In genomic region chr15:91032919-91033803, GRCh38 we compare ENCODE assay signal across 8 cellular contexts. TPM values are rescaled to one million over a fixed set of nuclear protein-coding genes. Genes with fewer than 3 reads are reported as not detected.
DNase-seq lines count a peak whose midpoint lies in the region; ATAC-seq and TF ChIP-seq lines count a peak whose summit lies in the region.

No MANE protein-coding gene starts in this region.

- TF ChIP-seq RAD21 in SK-N-SH (IDR thresholded peaks at IDR 0.05; ENCODE audit: low read length) = peak; percentile 37

- no peaks in the 10 kb centered on the region for H3K79me2 ChIP-seq in SK-N-SH (ENCODE audit: insufficient read depth)

- H3K4me3 ChIP-seq in SK-N-SH (ENCODE audit: low read depth in 2 of 2, low read length in 1 of 2) (no peak overlapping the region), adrenal gland (no peak overlapping the region)

- TF ChIP-seq POLR2A in adrenal gland (IDR thresholded peaks at IDR 0.05) = no peak

- TF ChIP-seq CTCF in SK-N-SH (IDR thresholded peaks at IDR 0.05) = peak; percentile 51
- peak; percentile 56 to 63 (median 60) for TF ChIP-seq CTCF in adrenal gland (IDR thresholded peaks at IDR 0.05)

- H3K27me3 ChIP-seq in SK-N-SH (ENCODE audit: insufficient read depth) (0 out of 2 replicates have a peak, but pooled peaks cover 7% of the 10 kb centered on the region), adrenal gland (no peaks in the 10 kb centered on the region)

- POLR2A ChIA-PET in SK-N-SH (lab: Yijun Ruan, JAX) = interaction anchor here (0.9 kb wide), 1 partner anchor 77 kb away, joined by 3 read pairs; no protein-coding TSS in a partner anchor

- no peaks in the 10 kb centered on the region for H3F3A ChIP-seq in SK-N-SH (replicated peaks; ENCODE audit: insufficient read depth)

- WGBS in SK-N-SH (ENCODE audit: low lambda C conversion rate) = 62% methylated on average over 7 of the region's 12 CpGs
- 37 to 63% (median 43%) methylated on average over 4 to 12 of the region's 12 CpGs for WGBS in adrenal gland, 4 donors

- no peak overlapping the region for H2AFZ ChIP-seq in SK-N-SH (ENCODE audit: low read depth)

- H3K4me2 ChIP-seq in SK-N-SH = no peak overlapping the region

- H3K4me1 ChIP-seq in SK-N-SH (ENCODE audit: control insufficient read depth in 1 of 2, insufficient read depth in 2 of 2, low read depth in 1 of 2, low read length in 1 of 2) (no peaks in the 10 kb centered on the region; a peak in 1 of 4 replicates), adrenal gland (replicated peaks in 1 of 2) (no peaks in the 10 kb centered on the region)

- H3K9me3 ChIP-seq in SK-N-SH = no peaks in the 10 kb centered on the region
- no peaks in the 10 kb centered on the region for H3K9me3 ChIP-seq in adrenal gland (replicated peaks in 1 of 3)

- no peak overlapping the region for H3K27ac ChIP-seq in SK-N-SH (ENCODE audit: low read depth in 2 of 2, low read length in 1 of 2)
- no peak overlapping the region for H3K27ac ChIP-seq in adrenal gland

- ATAC-seq in GM19467 (IDR thresholded peaks at IDR 0.05; ENCODE audit: unreplicated experiment) (no peak), GM19452 (IDR thresholded peaks at IDR 0.05; ENCODE audit: unreplicated experiment) (no peak)

- CTCF ChIA-PET in SK-N-SH (lab: Yijun Ruan, JAX) = interaction anchor here (0.6 to 3.9 kb wide), 21 partner anchors 8 to 239 kb away, joined by 3 to 41 read pairs (median 4); partner anchors contain the start of gene HDDC3

- TF ChIP-seq EP300 in SK-N-SH (IDR thresholded peaks at IDR 0.05; ENCODE audit: borderline replicate concordance in 1 of 2, low read depth in 1 of 2, low read length in 1 of 2) = no peak

- no peaks in the 10 kb centered on the region for H4K20me1 ChIP-seq in SK-N-SH (ENCODE audit: insufficient read depth)

- peak; percentile 33 for DNase-seq in EH (ENCODE audit: low read depth)
- peak; percentile 51 for DNase-seq in HuH-7.5 (ENCODE audit: low spot score)
- DNase-seq in SK-N-SH = peak; percentile 40
- DNase-seq in adrenal gland = peak; percentile 64 to 82 (median 76)
- peak; percentile 84 for DNase-seq in iPS DF 4.7 (ENCODE audit: extremely low read depth, low spot score)
- DNase-seq in stimulated activated CD4-positive, alpha-beta T cell treated with anti-CD3 and anti-CD28 coated beads, Interleukin-2, amount 100 ng/mL, for 24 hours = peak; percentile 56 to 66

- no peak overlapping the region for H3K9ac ChIP-seq in SK-N-SH

- intact Hi-C loops in adrenal gland (cut with DNase I) = loop anchor here in 1 of 2 donors (10.0 kb wide), 1 partner anchor 78 kb away; the partner anchor contains the start of gene RCCD1

- H3K9me2 ChIP-seq in SK-N-SH = no peaks in the 10 kb centered on the region

- H3K36me3 ChIP-seq in SK-N-SH (replicated peaks in 1 of 2; ENCODE audit: control insufficient read depth in 1 of 2, insufficient read depth in 2 of 2, low read length in 1 of 2) (no peaks in the 10 kb centered on the region), adrenal gland (replicated peaks in 1 of 2) (no peaks in the 10 kb centered on the region)

TF ChIP-seq in SK-N-SH, 30 proteins besides CTCF, POLR2A, EP300 and RAD21:
- TF ChIP-seq NFIC (IDR thresholded peaks at IDR 0.05; ENCODE audit: borderline replicate concordance) (0 out of 2 replicates have a peak, but pooled peaks have one; percentile 13), EZH2phosphoT487 (IDR thresholded peaks at IDR 0.05; ENCODE audit: borderline replicate concordance, low read depth) (no peak), SMC3 (IDR thresholded peaks at IDR 0.05; ENCODE audit: low read depth, low read length) (0 out of 2 replicates have a peak, but pooled peaks have one; percentile 21)
TF ChIP-seq in SK-N-SH: peak in this region for 2.

RNA-seq across cellular contexts. Expression of gene VPS33B, which starts 10.8 kb away (rescaled TPM):
- polyA plus RNA-seq in SK-N-SH (2012; rRNA removed) (16.6 and 25.3 TPM in 2 replicates), adrenal gland (10 to 100 TPM; 16.1 to 23.8 (median 19.3) TPM)
- polyA plus RNA-seq in SK-N-SH (2012; cell fraction: cytosol; rRNA removed) = 9.9 and 12.4 TPM in 2 replicates
- 63.5 and 71.2 TPM in 2 replicates for polyA plus RNA-seq in SK-N-SH (2012; cell fraction: nucleus; rRNA removed)
- total RNA-seq in adrenal gland = 10 to 100 TPM in 6 of 8 donors, 1 to 10 TPM in 2; 9.1 to 21.5 (median 14.1) TPM

RNA-seq across cellular contexts. Expression of gene PRC1, which starts 38.8 kb away (rescaled TPM):
- polyA plus RNA-seq in SK-N-SH (2012; rRNA removed) (125 and 132 TPM in 2 replicates), adrenal gland (1 to 10 TPM; 4.7 to 9.0 (median 6.1) TPM)
- polyA plus RNA-seq in SK-N-SH (2012; cell fraction: cytosol; rRNA removed) = 95.7 and 109 TPM in 2 replicates
- polyA plus RNA-seq in SK-N-SH (2012; cell fraction: nucleus; rRNA removed) = 120 and 176 TPM in 2 replicates
- total RNA-seq in adrenal gland = 10 to 100 TPM in 2 of 8 donors, 1 to 10 TPM in 6; 5.4 to 36.8 (median 6.6) TPM

Comparison
In these comparisons a context has a peak if more than half of its experiments do, and no peak if none do; other contexts are left out.
1. DNase-seq: peak in every context shown above with its lines; median percentile 84 in iPS DF 4.7; 76 in adrenal gland; 61 in stimulated activated CD4-positive, alpha-beta T cell treated with anti-CD3 and anti-CD28 coated beads, Interleukin-2, amount 100 ng/mL, for 24 hours; 51 in HuH-7.5; 40 in SK-N-SH; 33 in EH.
2. RNA of gene PRC1, which starts 38.8 kb away (polyA plus RNA-seq): 95.7 to 176 TPM in SK-N-SH; 4.7 to 9.0 TPM in adrenal gland; every median in the first group is over 4 times any median in the second.